Comparison of ENCODE assay signal across 10 cellular contexts in the genomic region with DNA sequence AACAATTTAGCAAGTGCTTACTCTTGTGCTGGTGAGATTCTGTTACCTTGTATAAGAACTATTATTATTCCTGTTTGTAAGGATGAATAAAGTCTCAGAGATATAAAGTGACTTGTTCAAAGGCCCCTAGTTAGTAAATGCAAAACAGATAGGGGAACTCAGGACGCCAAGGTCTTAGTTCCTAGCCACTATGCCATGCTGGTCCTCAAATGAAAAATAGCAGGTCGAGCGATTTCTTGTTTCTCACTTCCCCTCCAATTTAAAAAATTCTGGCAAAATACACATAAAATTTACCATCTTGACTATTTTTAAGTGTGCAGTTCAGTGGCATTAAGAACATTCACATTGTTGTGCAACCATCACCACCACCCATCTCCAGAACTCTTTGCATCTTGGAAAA. TPM values are rescaled to one million over a fixed set of nuclear protein-coding genes. Genes with fewer than 3 reads are reported as not detected.
DNase-seq lines count a peak whose midpoint lies in the region; ATAC-seq and TF ChIP-seq lines count a peak whose summit lies in the region.
"Had no signal": no experiment of that assay in that cellular context is flagged by ENCODE, and none has a peak within 500 bp of the region (broad histone marks: within the 10 kb centered on the region; RNA-seq: fewer than 3 reads in every experiment).

No MANE protein-coding gene starts in this region.

- ATAC-seq in GM18858 (IDR thresholded peaks at IDR 0.05; ENCODE audit: unreplicated experiment), result no peak

- TF ChIP-seq POLR2A in suprapubic skin (IDR thresholded peaks at IDR 0.05), result no peak

- intact Hi-C loops in activated CD4-positive, alpha-beta memory T cell treated with anti-CD3 and anti-CD28 coated beads for 36 hours (cut with micrococcal nuclease), result no loop called here

- TF ChIP-seq EP300 in suprapubic skin (IDR thresholded peaks at IDR 0.05), result no peak

- peak overlapping the region; percentile 54 for H3K27ac Mint-ChIP-seq in activated CD4-positive, alpha-beta T cell treated with anti-CD3 and anti-CD28 coated beads, Interleukin-2, amount 10 ng/mL, durations not matched to agents 7 days and 5 days
- H3K27ac Mint-ChIP-seq in activated CD4-positive, alpha-beta memory T cell treated with anti-CD3 and anti-CD28 coated beads for 36 hours, result peak overlapping the region; percentile 3

- CTCF ChIA-PET in activated CD4-positive, alpha-beta T cell treated with anti-CD3 and anti-CD28 coated beads, Interleukin-2, amount 10 ng/mL, durations not matched to agents 7 days and 5 days (lab: Charles Lee), result no interaction called here
- CTCF ChIA-PET in activated CD4-positive, alpha-beta memory T cell treated with anti-CD3 and anti-CD28 coated beads for 36 hours (lab: Charles Lee), result interaction anchor here (2.7 kb wide), 1 partner anchor 26 kb away, joined by 11 read pairs; no protein-coding TSS in a partner anchor

- peak overlapping the region; percentile 95 for H3K4me3 ChIP-seq in iPS-15b (ENCODE audit: low read depth, low read length)
- H3K4me3 ChIP-seq in suprapubic skin, result peak overlapping the region; percentile 89

- POLR2A ChIA-PET in activated CD4-positive, alpha-beta T cell treated with anti-CD3 and anti-CD28 coated beads, Interleukin-2, amount 10 ng/mL, durations not matched to agents 7 days and 5 days (lab: Charles Lee), result no interaction called here
- POLR2A ChIA-PET in activated CD4-positive, alpha-beta memory T cell treated with anti-CD3 and anti-CD28 coated beads for 36 hours (lab: Charles Lee), result interaction anchor here (1.2 kb wide), 1 partner anchor 13 kb away, joined by 7 read pairs; a partner anchor contains a TSS

- H3K27me3 Mint-ChIP-seq in activated CD4-positive, alpha-beta T cell treated with anti-CD3 and anti-CD28 coated beads, Interleukin-2, amount 10 ng/mL, durations not matched to agents 7 days and 5 days, result no peaks in the 10 kb centered on the region
- no peaks in the 10 kb centered on the region for H3K27me3 Mint-ChIP-seq in activated CD4-positive, alpha-beta memory T cell treated with anti-CD3 and anti-CD28 coated beads for 36 hours

- WGBS in suprapubic skin, result 62% methylated on average over 3 of the region's 3 CpGs

- H3K27ac ChIP-seq in suprapubic skin, result peak overlapping the region; percentile 94

- no peak for TF ChIP-seq CTCF in suprapubic skin (IDR thresholded peaks at IDR 0.05)

- H3K36me3 Mint-ChIP-seq in activated CD4-positive, alpha-beta T cell treated with anti-CD3 and anti-CD28 coated beads, Interleukin-2, amount 10 ng/mL, durations not matched to agents 7 days and 5 days (ENCODE audit: low read depth), result peaks cover 16% of the 10 kb centered on the region
- H3K36me3 Mint-ChIP-seq in activated CD4-positive, alpha-beta memory T cell treated with anti-CD3 and anti-CD28 coated beads for 36 hours, result peaks cover 7% of the 10 kb centered on the region

- no peaks in the 10 kb centered on the region for H3K9me3 ChIP-seq in iPS-15b (ENCODE audit: control insufficient read depth, insufficient read depth, low read length)
- no peaks in the 10 kb centered on the region for H3K9me3 ChIP-seq in suprapubic skin

- no peaks in the 10 kb centered on the region for H3K9me3 Mint-ChIP-seq in activated CD4-positive, alpha-beta T cell treated with anti-CD3 and anti-CD28 coated beads, Interleukin-2, amount 10 ng/mL, durations not matched to agents 7 days and 5 days
- H3K9me3 Mint-ChIP-seq in activated CD4-positive, alpha-beta memory T cell treated with anti-CD3 and anti-CD28 coated beads for 36 hours, result no peaks in the 10 kb centered on the region

- H3K36me3 ChIP-seq in iPS-15b (ENCODE audit: control insufficient read depth, insufficient read depth, low read length) (no peaks in the 10 kb centered on the region), suprapubic skin (no peaks in the 10 kb centered on the region)

- DNase-seq in activated CD4-positive, alpha-beta T cell treated with anti-CD3 and anti-CD28 coated beads, Interleukin-2, amount 10 ng/mL, durations not matched to agents 7 days and 5 days, result no peak
- no peak for DNase-seq in activated CD4-positive, alpha-beta T cell treated with anti-CD3 and anti-CD28 coated beads, Interleukin-2, amount 50 U/mL, for 48 hours
- DNase-seq in activated CD4-positive, alpha-beta memory T cell treated with anti-CD3 and anti-CD28 coated beads for 36 hours, result no peak
- no peak for DNase-seq in suprapubic skin (ENCODE audit: low spot score in 2 of 2)
- DNase-seq in cortex of kidney (lab: John Stamatoyannopoulos, UW), result no peak
- DNase-seq in DMS 273 (lab: John Stamatoyannopoulos, UW; ENCODE audit: unreplicated experiment), result no peak
- DNase-seq: SHP77 treated with DMSO at 0.1 percent for 48 hours had no signal

- no peak overlapping the region for H3K9ac ChIP-seq in iPS-15b (ENCODE audit: low read depth, low read length)

- H3K4me1 Mint-ChIP-seq in activated CD4-positive, alpha-beta T cell treated with anti-CD3 and anti-CD28 coated beads, Interleukin-2, amount 10 ng/mL, durations not matched to agents 7 days and 5 days, result peaks cover 40% of the 10 kb centered on the region
- peaks cover 33% of the 10 kb centered on the region for H3K4me1 Mint-ChIP-seq in activated CD4-positive, alpha-beta memory T cell treated with anti-CD3 and anti-CD28 coated beads for 36 hours (ENCODE audit: low read depth)

- H3K4me3 Mint-ChIP-seq in activated CD4-positive, alpha-beta T cell treated with anti-CD3 and anti-CD28 coated beads, Interleukin-2, amount 10 ng/mL, durations not matched to agents 7 days and 5 days, result peak overlapping the region; percentile 81
- peak overlapping the region; percentile 50 for H3K4me3 Mint-ChIP-seq in activated CD4-positive, alpha-beta memory T cell treated with anti-CD3 and anti-CD28 coated beads for 36 hours

- H3K4me1 ChIP-seq in iPS-15b (ENCODE audit: control insufficient read depth, insufficient read depth, low read length) (peaks cover 3% of the 10 kb centered on the region), suprapubic skin (peaks cover 63% of the 10 kb centered on the region)

- no peaks in the 10 kb centered on the region for H3K27me3 ChIP-seq in iPS-15b (ENCODE audit: control insufficient read depth, insufficient read depth, low read length)
- no peaks in the 10 kb centered on the region for H3K27me3 ChIP-seq in suprapubic skin

RNA-seq across cellular contexts. Expression of a gene that starts 1.1 kb away (rescaled TPM):
- 100 to 1,000 TPM; 169 to 190 TPM for total RNA-seq in activated CD4-positive, alpha-beta T cell treated with anti-CD3 and anti-CD28 coated beads, Interleukin-2, amount 10 ng/mL, durations not matched to agents 7 days and 5 days
- total RNA-seq in activated CD4-positive, alpha-beta memory T cell treated with anti-CD3 and anti-CD28 coated beads for 36 hours, result 100 to 1,000 TPM; 120 TPM
- 100 to 1,000 TPM; 111 to 176 (median 150) TPM for total RNA-seq in suprapubic skin

RNA-seq across cellular contexts. Expression of a gene that starts 12.3 kb away (rescaled TPM):
- 100 to 1,000 TPM in 1 of 2 experiments, 10 to 100 TPM in 1; 89.7 to 100 TPM for total RNA-seq in activated CD4-positive, alpha-beta T cell treated with anti-CD3 and anti-CD28 coated beads, Interleukin-2, amount 10 ng/mL, durations not matched to agents 7 days and 5 days
- total RNA-seq in activated CD4-positive, alpha-beta memory T cell treated with anti-CD3 and anti-CD28 coated beads for 36 hours, result 10 to 100 TPM; 71.2 to 76.5 TPM
- 100 to 1,000 TPM in 3 of 4 donors, 10 to 100 TPM in 1; 54.5 to 197 (median 145) TPM for total RNA-seq in suprapubic skin

RNA-seq across cellular contexts. Expression of a gene that starts 34.6 kb away (rescaled TPM):
- 10 to 100 TPM; 36.5 to 47.2 TPM for total RNA-seq in activated CD4-positive, alpha-beta T cell treated with anti-CD3 and anti-CD28 coated beads, Interleukin-2, amount 10 ng/mL, durations not matched to agents 7 days and 5 days
- 10 to 100 TPM; 31.5 to 35.2 TPM for total RNA-seq in activated CD4-positive, alpha-beta memory T cell treated with anti-CD3 and anti-CD28 coated beads for 36 hours
- total RNA-seq in suprapubic skin, result 100 to 1,000 TPM in 3 of 4 donors, 10 to 100 TPM in 1; 85.8 to 111 (median 105) TPM

RNA-seq across cellular contexts. Expression of a gene that starts 41.4 kb away (rescaled TPM):
- total RNA-seq in activated CD4-positive, alpha-beta T cell treated with anti-CD3 and anti-CD28 coated beads, Interleukin-2, amount 10 ng/mL, durations not matched to agents 7 days and 5 days, result 100 to 1,000 TPM; 121 to 123 TPM
- 100 to 1,000 TPM; 118 to 130 TPM for total RNA-seq in activated CD4-positive, alpha-beta memory T cell treated with anti-CD3 and anti-CD28 coated beads for 36 hours
- total RNA-seq in suprapubic skin, result 100 to 1,000 TPM; 196 to 394 (median 340) TPM

RNA-seq across cellular contexts. Expression of a gene that starts 52.4 kb away (rescaled TPM):
- not detected for total RNA-seq in activated CD4-positive, alpha-beta T cell treated with anti-CD3 and anti-CD28 coated beads, Interleukin-2, amount 10 ng/mL, durations not matched to agents 7 days and 5 days
- total RNA-seq in activated CD4-positive, alpha-beta memory T cell treated with anti-CD3 and anti-CD28 coated beads for 36 hours, result under 1 TPM; 0.33 to 0.85 TPM
- total RNA-seq in suprapubic skin, result not detected
- total RNA-seq: H4 had no signal
